12 cellular contexts compared by ENCODE assay signal in the genomic region with DNA sequence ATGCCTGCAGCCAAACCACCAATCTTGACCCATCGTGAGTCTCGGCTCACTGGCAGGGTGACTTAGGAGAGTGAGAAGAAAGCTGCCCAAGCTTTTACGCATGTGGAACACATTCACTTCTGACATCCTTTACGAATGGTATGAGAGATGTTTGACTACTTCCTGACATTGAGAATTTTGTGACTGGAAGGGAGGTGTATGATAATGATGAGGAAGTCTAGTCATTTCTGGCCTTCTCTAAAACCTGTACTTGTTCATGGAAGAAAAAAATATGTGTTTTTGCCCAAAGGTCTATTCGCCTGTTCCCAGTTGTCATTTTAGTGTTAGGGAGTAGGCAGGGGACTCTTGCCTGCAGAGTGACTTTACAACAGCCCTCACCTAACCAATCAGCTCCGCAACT.
DNase-seq lines count a peak whose midpoint lies in the region; ATAC-seq, FAIRE-seq and TF ChIP-seq lines count a peak whose summit lies in the region.
"Had no signal": no experiment of that assay in that cellular context is flagged by ENCODE, and none has a peak within 500 bp of the region (broad histone marks: within the 10 kb centered on the region; RNA-seq: fewer than 3 reads in every experiment).

No MANE protein-coding gene starts in this region.

- H3K9ac ChIP-seq in endothelial cell of umbilical vein (replicated peaks; ENCODE audit: extremely low read depth, insufficient read depth, low read length), result no peak overlapping the region

- no peak overlapping the region for H3K4me2 ChIP-seq in endothelial cell of umbilical vein (ENCODE audit: insufficient read depth, low read length)

- DNase-seq in endothelial cell of umbilical vein (ENCODE audit: low read depth, low spot score), result no peak
- DNase-seq in NCI-H2029 treated with DMSO at 0.1 percent for 48 hours (lab: John Stamatoyannopoulos, UW), result no peak
- DNase-seq in NCI-H1092 (lab: John Stamatoyannopoulos, UW), result no peak
- no peak for DNase-seq in retina
- DNase-seq in nephron progenitor cell, result no peak
- DNase-seq: activated CD4-positive, alpha-beta T cell treated with anti-CD3 and anti-CD28 coated beads for 1 hour; DND-41; kidney had no signal

- peak; percentile 12 for FAIRE-seq in endothelial cell of umbilical vein (lab: Jason Lieb, UNC)
- FAIRE-seq: kidney had no signal

- H3K36me3 ChIP-seq in endothelial cell of umbilical vein (ENCODE audit: control insufficient read depth in 2 of 2, extremely low read depth in 1 of 2, insufficient read depth in 2 of 2, low read length in 2 of 2), result no peaks in the 10 kb centered on the region
- H3K36me3 ChIP-seq: HAP-1 had no signal

- no peak for TF ChIP-seq CTCF in endothelial cell of umbilical vein (IDR thresholded peaks at IDR 0.05; ENCODE audit: extremely low read depth in 1 of 2, insufficient read depth in 1 of 2, low read depth in 1 of 2, low read length in 2 of 2)
- no peak for TF ChIP-seq CTCF in nephron progenitor cell (IDR thresholded peaks at IDR 0.05)

- dilution Hi-C loops in endothelial cell of umbilical vein (cut with MboI; ENCODE audit: extremely low pct_ligation_motif_present, low sequenced_read_pairs), result no loop called here

- no peak overlapping the region for H3K4me3 ChIP-seq in endothelial cell of umbilical vein (replicated peaks in 1 of 3; ENCODE audit: insufficient read depth in 1 of 3, low read depth in 1 of 3, low read length in 3 of 3)
- H3K4me3 ChIP-seq: HAP-1 had no signal

- POLR2A ChIA-PET in endothelial cell of umbilical vein (lab: Charles Lee), result no interaction called here

- H3K9me1 ChIP-seq in endothelial cell of umbilical vein (replicated peaks; ENCODE audit: control insufficient read depth, extremely low read depth, insufficient read depth, low read length), result no peaks in the 10 kb centered on the region

- peaks cover 27% of the 10 kb centered on the region for H3K4me1 Mint-ChIP-seq in nephron progenitor cell

- no peaks in the 10 kb centered on the region for H3K4me1 ChIP-seq in endothelial cell of umbilical vein (ENCODE audit: control insufficient read depth, extremely low read depth, insufficient read depth, low read length)

- H3K27ac Mint-ChIP-seq in nephron progenitor cell, result no peak overlapping the region

- H3K36me3 Mint-ChIP-seq in nephron progenitor cell (ENCODE audit: low read depth), result no peaks in the 10 kb centered on the region

- no peak overlapping the region for H3K4me3 Mint-ChIP-seq in nephron progenitor cell

- no peak overlapping the region for H2AFZ ChIP-seq in endothelial cell of umbilical vein (ENCODE audit: low read depth, low read length)

- CTCF ChIA-PET in endothelial cell of umbilical vein (lab: Charles Lee), result interaction anchor here (1.2 to 1.5 kb wide), 3 partner anchors 8 to 11 kb away, joined by 3 to 4 read pairs (median 4); no protein-coding TSS in a partner anchor

- no peak overlapping the region for H3K27ac ChIP-seq in endothelial cell of umbilical vein (ENCODE audit: insufficient read depth, low read depth, low read length)

- H3K79me2 ChIP-seq in endothelial cell of umbilical vein (ENCODE audit: control insufficient read depth, insufficient read depth, low read length), result no peaks in the 10 kb centered on the region

- peaks cover 4% of the 10 kb centered on the region for H3K27me3 Mint-ChIP-seq in nephron progenitor cell (ENCODE audit: low read depth, poor library complexity)

- TF ChIP-seq POLR2A in endothelial cell of umbilical vein (IDR thresholded peaks at IDR 0.05; ENCODE audit: low read depth, low read length), result no peak

- no peaks in the 10 kb centered on the region for H3K9me3 ChIP-seq in endothelial cell of umbilical vein (replicated peaks; ENCODE audit: control insufficient read depth, insufficient read depth, low read length)
- H3K9me3 ChIP-seq: HAP-1 had no signal

- intact Hi-C loops in endothelial cell of umbilical vein (cut with micrococcal nuclease), result no loop called here

- H4K20me1 ChIP-seq in endothelial cell of umbilical vein (replicated peaks; ENCODE audit: control insufficient read depth, extremely low read depth, insufficient read depth, low read length), result no peaks in the 10 kb centered on the region

- ATAC-seq in GM18858 (IDR thresholded peaks at IDR 0.05; ENCODE audit: unreplicated experiment) (peak; percentile 88), GM21367 (IDR thresholded peaks at IDR 0.05; ENCODE audit: unreplicated experiment) (peak; percentile 83), HG03095 (IDR thresholded peaks at IDR 0.05; ENCODE audit: unreplicated experiment) (peak; percentile 87)

- no TSS peak for BruUV-seq in endothelial cell of umbilical vein (replicated peaks; lab: Mats Ljungman, UMichigan)

- H3K9me3 Mint-ChIP-seq in nephron progenitor cell, result no peaks in the 10 kb centered on the region

- H3K27me3 ChIP-seq in endothelial cell of umbilical vein (ENCODE audit: control insufficient read depth in 2 of 2, insufficient read depth in 2 of 2, low read length in 2 of 2), result no peaks in the 10 kb centered on the region

TF ChIP-seq in endothelial cell of umbilical vein, 7 proteins besides CTCF, POLR2A, EP300 and RAD21:
- no peak for TF ChIP-seq FOS (IDR thresholded peaks at IDR 0.05; ENCODE audit: borderline replicate concordance, insufficient read depth, low read length)
- TF ChIP-seq EZH2 (IDR thresholded peaks at IDR 0.05; ENCODE audit: borderline replicate concordance, low read depth, low read length, severe bottlenecking), result no peak
- TF ChIP-seq JUN (IDR thresholded peaks at IDR 0.05; ENCODE audit: borderline replicate concordance, insufficient read depth, insufficient read length, low read depth), result no peak
- TF ChIP-seq, protein P1, sequence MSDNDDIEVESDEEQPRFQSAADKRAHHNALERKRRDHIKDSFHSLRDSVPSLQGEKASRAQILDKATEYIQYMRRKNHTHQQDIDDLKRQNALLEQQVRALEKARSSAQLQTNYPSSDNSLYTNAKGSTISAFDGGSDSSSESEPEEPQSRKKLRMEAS (IDR thresholded peaks at IDR 0.05; ENCODE audit: insufficient read depth, insufficient read length), result no peak
- no peak for TF ChIP-seq POLR2AphosphoS5 (IDR thresholded peaks at IDR 0.05; ENCODE audit: insufficient read depth, low read depth, low read length)
- TF ChIP-seq MYC (IDR thresholded peaks at IDR 0.05; ENCODE audit: low read depth, low read length), result no peak
- no peak for TF ChIP-seq GATA2 (IDR thresholded peaks at IDR 0.05; ENCODE audit: insufficient read depth, insufficient read length, low read depth, low read length)
TF ChIP-seq in endothelial cell of umbilical vein: peak in this region for 0.
